8 cellular contexts compared by ENCODE assay signal in genomic region chr11:36376315-36376887, GRCh38.
DNase-seq lines count a peak whose midpoint lies in the region; ATAC-seq and TF ChIP-seq lines count a peak whose summit lies in the region.

No MANE protein-coding gene starts in this region.

- no peaks in the 10 kb centered on the region for H3K36me3 ChIP-seq in testis (ENCODE audit: low read depth, missing control alignments)

- intact Hi-C loops in lower leg skin (cut with DNase I; ENCODE audit: low total_unique reads): no loop called here
- intact Hi-C loops in testis (cut with DNase I; ENCODE audit: low total_unique reads): no loop called here

- H3K4me1 ChIP-seq in testis: no peaks in the 10 kb centered on the region

- ATAC-seq in HG03439 (IDR thresholded peaks at IDR 0.05; ENCODE audit: unreplicated experiment) (no peak), HG02678 (IDR thresholded peaks at IDR 0.05; ENCODE audit: unreplicated experiment) (no peak)

- no peak for TF ChIP-seq CTCF in choroid plexus epithelial cell (conservative IDR thresholded peaks at IDR 0.05; ENCODE audit: low read depth, low read length)
- TF ChIP-seq CTCF in lower leg skin (IDR thresholded peaks at IDR 0.05): no peak
- no peak for TF ChIP-seq CTCF in testis (IDR thresholded peaks at IDR 0.05)

- no peaks in the 10 kb centered on the region for H3K9me3 ChIP-seq in testis

- 0 to 1% methylated on average over 45 of the region's 46 CpGs for WGBS in lower leg skin, 2 donors
- WGBS in testis, 2 donors: 1 to 2% methylated on average over 23 to 46 of the region's 46 CpGs

- DNase-seq in ELR (ENCODE audit: low read depth) (peak; percentile 61), NCI-H69 (lab: John Stamatoyannopoulos, UW) (peak; percentile 44), choroid plexus epithelial cell (ENCODE audit: low read depth) (peak; percentile 52), lower leg skin (ENCODE audit: low spot score in 2 of 2) (no peak), testis (peak; percentile 21), NCI-H128 (lab: John Stamatoyannopoulos, UW; ENCODE audit: unreplicated experiment) (no peak)

- H3K27me3 ChIP-seq in testis: no peaks in the 10 kb centered on the region

- peak overlapping the region; percentile 88 for H3K4me3 ChIP-seq in choroid plexus epithelial cell (ENCODE audit: low read depth, low read length)
- H3K4me3 ChIP-seq in lower leg skin (ENCODE audit: low read depth, poor library complexity, severe bottlenecking): peak overlapping the region; percentile 48
- peak overlapping the region; percentile 52 to 72 for H3K4me3 ChIP-seq in testis

- no peak overlapping the region for H3K27ac ChIP-seq in testis

- no peak for TF ChIP-seq POLR2A in lower leg skin (IDR thresholded peaks at IDR 0.05)
- no peak for TF ChIP-seq POLR2A in testis (IDR thresholded peaks at IDR 0.05)

Comparison
In these comparisons a context has a peak if more than half of its experiments do, and no peak if none do; other contexts are left out.
1. DNase-seq: peak in ELR (single experiment), NCI-H69 (single experiment), choroid plexus epithelial cell (single experiment) and testis (single experiment); none in lower leg skin (0 of 2) and NCI-H128 (single experiment).
2. Peak in every context shown above with its lines, with median percentiles within 50 percentile points of each other: H3K4me3 ChIP-seq.